8 cellular contexts compared by ENCODE assay signal in the genomic region with DNA sequence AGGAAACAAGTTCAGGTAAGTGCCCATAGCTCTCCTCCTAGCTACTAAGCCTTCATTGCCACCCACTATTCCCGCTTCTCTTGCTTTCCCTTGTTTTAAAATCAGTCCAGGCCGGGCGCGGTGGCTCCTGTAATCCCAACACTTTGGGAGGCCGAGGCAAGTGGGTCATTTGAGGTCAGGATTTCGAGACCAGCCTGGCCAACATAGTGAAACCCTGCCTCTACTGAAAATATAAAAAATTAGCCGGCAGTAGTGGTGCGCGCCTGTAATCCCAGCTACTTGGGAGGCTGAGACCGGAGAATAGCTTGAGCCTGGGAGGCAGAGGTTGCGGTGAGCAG.
A peak's percentile ranks its signal among the peaks of the same experiment; 100 is the strongest.
DNase-seq lines count a peak whose midpoint lies in the region; ATAC-seq and TF ChIP-seq lines count a peak whose summit lies in the region.

No MANE protein-coding gene starts in this region.

- H3K4me3 ChIP-seq in GM12865 (ENCODE audit: low read depth, low read length) (peak overlapping the region; percentile 61; the same call in 1 of the 2 replicates), WI38 (ENCODE audit: low read depth, low read length) (peak overlapping the region; percentile 55), fibroblast of pulmonary artery (replicated peaks; ENCODE audit: low read depth, low read length) (peak overlapping the region; percentile 51), skeletal muscle cell (ENCODE audit: low read depth, low read length) (peak overlapping the region; percentile 44)

- no peak for ATAC-seq in HG02870 (IDR thresholded peaks at IDR 0.05; ENCODE audit: unreplicated experiment)

- DNase-seq in GM12865 (ENCODE audit: low read depth) (no peak), fibroblast of pulmonary artery (ENCODE audit: low read depth) (no peak), skeletal muscle cell (ENCODE audit: low read depth) (no peak), DMS153 treated with DMSO at 0.1 percent for 48 hours (lab: John Stamatoyannopoulos, UW; ENCODE audit: unreplicated experiment) (no peak), RPMI8226 (no peak), HCEC 1CT (no peak)

- TF ChIP-seq CTCF in GM12865 (IDR thresholded peaks at IDR 0.05; ENCODE audit: insufficient read depth, low read depth, low read length, missing control alignments) (no peak), WI38 (IDR thresholded peaks at IDR 0.05; ENCODE audit: low read depth, low read length) (no peak), fibroblast of pulmonary artery (IDR thresholded peaks at IDR 0.05; ENCODE audit: low read length, missing control alignments) (no peak)
